Comparison of ENCODE assay signal across 1 cellular context in the genomic region with DNA sequence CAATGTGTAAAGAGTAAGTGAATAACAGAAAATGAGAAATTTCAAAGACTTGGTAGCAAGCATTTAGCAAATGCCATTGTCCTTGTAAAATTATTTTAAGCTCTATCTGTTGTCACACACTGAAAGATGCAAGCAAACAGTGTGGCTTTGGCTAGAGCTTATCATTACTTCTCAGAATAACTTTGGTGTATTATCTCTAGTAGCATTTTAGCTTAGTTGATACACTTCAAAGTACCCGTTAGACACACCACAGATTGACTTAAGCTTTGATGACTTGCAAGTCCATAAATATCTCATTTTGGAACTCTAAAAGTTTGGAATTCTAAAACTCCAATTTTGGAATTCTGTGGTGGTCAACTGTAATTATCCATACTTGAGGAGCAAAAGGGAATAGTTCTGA.
TF ChIP-seq lines count a peak whose summit lies in the region.

No MANE protein-coding gene starts in this region.

TF ChIP-seq in K562, 482 proteins besides CTCF, POLR2A, EP300 and RAD21 (continued from another document and continues in another):
- TF ChIP-seq, protein P1, sequence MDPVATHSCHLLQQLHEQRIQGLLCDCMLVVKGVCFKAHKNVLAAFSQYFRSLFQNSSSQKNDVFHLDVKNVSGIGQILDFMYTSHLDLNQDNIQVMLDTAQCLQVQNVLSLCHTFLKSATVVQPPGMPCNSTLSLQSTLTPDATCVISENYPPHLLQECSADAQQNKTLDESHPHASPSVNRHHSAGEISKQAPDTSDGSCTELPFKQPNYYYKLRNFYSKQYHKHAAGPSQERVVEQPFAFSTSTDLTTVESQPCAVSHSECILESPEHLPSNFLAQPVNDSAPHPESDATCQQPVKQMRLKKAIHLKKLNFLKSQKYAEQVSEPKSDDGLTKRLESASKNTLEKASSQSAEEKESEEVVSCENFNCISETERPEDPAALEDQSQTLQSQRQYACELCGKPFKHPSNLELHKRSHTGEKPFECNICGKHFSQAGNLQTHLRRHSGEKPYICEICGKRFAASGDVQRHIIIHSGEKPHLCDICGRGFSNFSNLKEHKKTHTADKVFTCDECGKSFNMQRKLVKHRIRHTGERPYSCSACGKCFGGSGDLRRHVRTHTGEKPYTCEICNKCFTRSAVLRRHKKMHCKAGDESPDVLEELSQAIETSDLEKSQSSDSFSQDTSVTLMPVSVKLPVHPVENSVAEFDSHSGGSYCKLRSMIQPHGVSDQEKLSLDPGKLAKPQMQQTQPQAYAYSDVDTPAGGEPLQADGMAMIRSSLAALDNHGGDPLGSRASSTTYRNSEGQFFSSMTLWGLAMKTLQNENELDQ (CRISPR knock-in tag; IDR thresholded peaks at IDR 0.05; ENCODE audit: borderline replicate concordance) = no peak
- TF ChIP-seq TEAD4 (IDR thresholded peaks at IDR 0.05; ENCODE audit: low read length) (peak; percentile 98), TEAD4 (CRISPR knock-in tag; IDR thresholded peaks at IDR 0.05; ENCODE audit: borderline replicate concordance) (no peak), MEF2A (IDR thresholded peaks at IDR 0.05; ENCODE audit: control insufficient read depth, low read depth, low read length) (peak; percentile 93), PPARD (CRISPR knock-in tag; IDR thresholded peaks at IDR 0.05) (no peak), ZNF184 (CRISPR knock-in tag; IDR thresholded peaks at IDR 0.05) (no peak), POLR2AphosphoS2 (IDR thresholded peaks at IDR 0.05; ENCODE audit: low read length) (no peak), KLF16 (IDR thresholded peaks at IDR 0.05) (peak; percentile 89), RBM14 (IDR thresholded peaks at IDR 0.05; ENCODE audit: borderline replicate concordance, insufficient read depth, low read depth, low read length) (no peak), MTA3 (IDR thresholded peaks at IDR 0.05; ENCODE audit: borderline replicate concordance) (no peak), BDP1 (IDR thresholded peaks at IDR 0.05; ENCODE audit: insufficient read depth, insufficient read length) (no peak), MAFK (IDR thresholded peaks at IDR 0.05; ENCODE audit: low read length) (peak; percentile 57; the same call in 1 of the 2 replicates), RBM15 (IDR thresholded peaks at IDR 0.05; ENCODE audit: insufficient read depth, low read length) (no peak), ETS2 (tag; IDR thresholded peaks at IDR 0.05; ENCODE audit: borderline replicate concordance, poor library complexity, severe bottlenecking) (no peak), HDGF (IDR thresholded peaks at IDR 0.05) (no peak), ZNF140 (CRISPR knock-in tag; IDR thresholded peaks at IDR 0.05) (no peak), ZBTB8A (IDR thresholded peaks at IDR 0.05; ENCODE audit: partially characterized antibody) (no peak), ZNF764 (CRISPR knock-in tag; IDR thresholded peaks at IDR 0.05; ENCODE audit: low read depth) (no peak), NFATC3 (IDR thresholded peaks at IDR 0.05) (no peak), SP1 (CRISPR knock-in tag; IDR thresholded peaks at IDR 0.05) (no peak), MYC (IDR thresholded peaks at IDR 0.05; ENCODE audit: low read depth, low read length) (peak; percentile 39; the same call in 1 of the 2 replicates), MYC (CRISPR knock-in tag; IDR thresholded peaks at IDR 0.05; ENCODE audit: borderline replicate concordance, low read depth) (no peak), NR3C1 (CRISPR knock-in tag; IDR thresholded peaks at IDR 0.05) (no peak), ZNF384 (IDR thresholded peaks at IDR 0.05; ENCODE audit: low read depth, low read length) (no peak), MIER1 (IDR thresholded peaks at IDR 0.05; ENCODE audit: low read depth) (no peak), FOSL1 (tag; conservative IDR thresholded peaks at IDR 0.05) (peak; percentile 64), ZNF696 (CRISPR knock-in tag; conservative IDR thresholded peaks at IDR 0.05) (no peak), ZNF408 (CRISPR knock-in tag; IDR thresholded peaks at IDR 0.05; ENCODE audit: low read depth) (no peak), ETV6 (IDR thresholded peaks at IDR 0.05; ENCODE audit: borderline replicate concordance in 1 of 2, low read depth in 2 of 2, low read length in 1 of 2) (no peak), ETV6 (CRISPR knock-in tag; IDR thresholded peaks at IDR 0.05; ENCODE audit: borderline replicate concordance) (no peak), ZNF431 (CRISPR knock-in tag; IDR thresholded peaks at IDR 0.05) (no peak), IRF2 (CRISPR knock-in tag; IDR thresholded peaks at IDR 0.05) (no peak), RBBP5 (IDR thresholded peaks at IDR 0.05; ENCODE audit: borderline replicate concordance, insufficient read depth, low read length, poor library complexity, severe bottlenecking) (no peak), CXXC5 (CRISPR knock-in tag; IDR thresholded peaks at IDR 0.05) (0 out of 2 replicates have a peak, but pooled peaks have one; percentile 17), HDAC2 (IDR thresholded peaks at IDR 0.05) (peak; percentile 95), NR2C2 (CRISPR knock-in tag; IDR thresholded peaks at IDR 0.05) (no peak), NR2C2 (tag; IDR thresholded peaks at IDR 0.05) (no peak), ZNF644 (tag; IDR thresholded peaks at IDR 0.05; ENCODE audit: low read depth) (no peak), CAMTA2 (CRISPR knock-in tag; conservative IDR thresholded peaks at IDR 0.05) (no peak), KDM4B (IDR thresholded peaks at IDR 0.05; ENCODE audit: borderline replicate concordance in 2 of 2, low read depth in 1 of 2) (no peak)
- TF ChIP-seq, protein P2, sequence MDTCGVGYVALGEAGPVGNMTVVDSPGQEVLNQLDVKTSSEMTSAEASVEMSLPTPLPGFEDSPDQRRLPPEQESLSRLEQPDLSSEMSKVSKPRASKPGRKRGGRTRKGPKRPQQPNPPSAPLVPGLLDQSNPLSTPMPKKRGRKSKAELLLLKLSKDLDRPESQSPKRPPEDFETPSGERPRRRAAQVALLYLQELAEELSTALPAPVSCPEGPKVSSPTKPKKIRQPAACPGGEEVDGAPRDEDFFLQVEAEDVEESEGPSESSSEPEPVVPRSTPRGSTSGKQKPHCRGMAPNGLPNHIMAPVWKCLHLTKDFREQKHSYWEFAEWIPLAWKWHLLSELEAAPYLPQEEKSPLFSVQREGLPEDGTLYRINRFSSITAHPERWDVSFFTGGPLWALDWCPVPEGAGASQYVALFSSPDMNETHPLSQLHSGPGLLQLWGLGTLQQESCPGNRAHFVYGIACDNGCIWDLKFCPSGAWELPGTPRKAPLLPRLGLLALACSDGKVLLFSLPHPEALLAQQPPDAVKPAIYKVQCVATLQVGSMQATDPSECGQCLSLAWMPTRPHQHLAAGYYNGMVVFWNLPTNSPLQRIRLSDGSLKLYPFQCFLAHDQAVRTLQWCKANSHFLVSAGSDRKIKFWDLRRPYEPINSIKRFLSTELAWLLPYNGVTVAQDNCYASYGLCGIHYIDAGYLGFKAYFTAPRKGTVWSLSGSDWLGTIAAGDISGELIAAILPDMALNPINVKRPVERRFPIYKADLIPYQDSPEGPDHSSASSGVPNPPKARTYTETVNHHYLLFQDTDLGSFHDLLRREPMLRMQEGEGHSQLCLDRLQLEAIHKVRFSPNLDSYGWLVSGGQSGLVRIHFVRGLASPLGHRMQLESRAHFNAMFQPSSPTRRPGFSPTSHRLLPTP (IDR thresholded peaks at IDR 0.05; ENCODE audit: borderline replicate concordance, extremely low read depth, insufficient read length) = no peak
- TF ChIP-seq, protein P3, sequence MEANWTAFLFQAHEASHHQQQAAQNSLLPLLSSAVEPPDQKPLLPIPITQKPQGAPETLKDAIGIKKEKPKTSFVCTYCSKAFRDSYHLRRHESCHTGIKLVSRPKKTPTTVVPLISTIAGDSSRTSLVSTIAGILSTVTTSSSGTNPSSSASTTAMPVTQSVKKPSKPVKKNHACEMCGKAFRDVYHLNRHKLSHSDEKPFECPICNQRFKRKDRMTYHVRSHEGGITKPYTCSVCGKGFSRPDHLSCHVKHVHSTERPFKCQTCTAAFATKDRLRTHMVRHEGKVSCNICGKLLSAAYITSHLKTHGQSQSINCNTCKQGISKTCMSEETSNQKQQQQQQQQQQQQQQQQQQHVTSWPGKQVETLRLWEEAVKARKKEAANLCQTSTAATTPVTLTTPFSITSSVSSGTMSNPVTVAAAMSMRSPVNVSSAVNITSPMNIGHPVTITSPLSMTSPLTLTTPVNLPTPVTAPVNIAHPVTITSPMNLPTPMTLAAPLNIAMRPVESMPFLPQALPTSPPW (CRISPR knock-in tag; IDR thresholded peaks at IDR 0.05) = peak; percentile 57
- TF ChIP-seq, protein P4, sequence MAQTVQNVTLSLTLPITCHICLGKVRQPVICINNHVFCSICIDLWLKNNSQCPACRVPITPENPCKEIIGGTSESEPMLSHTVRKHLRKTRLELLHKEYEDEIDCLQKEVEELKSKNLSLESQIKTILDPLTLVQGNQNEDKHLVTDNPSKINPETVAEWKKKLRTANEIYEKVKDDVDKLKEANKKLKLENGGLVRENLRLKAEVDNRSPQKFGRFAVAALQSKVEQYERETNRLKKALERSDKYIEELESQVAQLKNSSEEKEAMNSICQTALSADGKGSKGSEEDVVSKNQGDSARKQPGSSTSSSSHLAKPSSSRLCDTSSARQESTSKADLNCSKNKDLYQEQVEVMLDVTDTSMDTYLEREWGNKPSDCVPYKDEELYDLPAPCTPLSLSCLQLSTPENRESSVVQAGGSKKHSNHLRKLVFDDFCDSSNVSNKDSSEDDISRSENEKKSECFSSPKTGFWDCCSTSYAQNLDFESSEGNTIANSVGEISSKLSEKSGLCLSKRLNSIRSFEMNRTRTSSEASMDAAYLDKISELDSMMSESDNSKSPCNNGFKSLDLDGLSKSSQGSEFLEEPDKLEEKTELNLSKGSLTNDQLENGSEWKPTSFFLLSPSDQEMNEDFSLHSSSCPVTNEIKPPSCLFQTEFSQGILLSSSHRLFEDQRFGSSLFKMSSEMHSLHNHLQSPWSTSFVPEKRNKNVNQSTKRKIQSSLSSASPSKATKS (CRISPR knock-in tag; IDR thresholded peaks at IDR 0.05) = no peak
- TF ChIP-seq, protein P5, sequence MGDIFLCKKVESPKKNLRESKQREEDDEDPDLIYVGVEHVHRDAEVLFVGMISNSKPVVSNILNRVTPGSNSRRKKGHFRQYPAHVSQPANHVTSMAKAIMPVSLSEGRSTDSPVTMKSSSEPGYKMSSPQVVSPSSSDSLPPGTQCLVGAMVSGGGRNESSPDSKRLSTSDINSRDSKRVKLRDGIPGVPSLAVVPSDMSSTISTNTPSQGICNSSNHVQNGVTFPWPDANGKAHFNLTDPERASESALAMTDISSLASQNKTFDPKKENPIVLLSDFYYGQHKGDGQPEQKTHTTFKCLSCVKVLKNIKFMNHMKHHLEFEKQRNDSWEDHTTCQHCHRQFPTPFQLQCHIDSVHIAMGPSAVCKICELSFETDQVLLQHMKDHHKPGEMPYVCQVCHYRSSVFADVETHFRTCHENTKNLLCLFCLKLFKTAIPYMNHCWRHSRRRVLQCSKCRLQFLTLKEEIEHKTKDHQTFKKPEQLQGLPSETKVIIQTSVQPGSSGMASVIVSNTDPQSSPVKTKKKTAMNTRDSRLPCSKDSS (IDR thresholded peaks at IDR 0.05; ENCODE audit: low read depth, partially characterized antibody) = no peak
- TF ChIP-seq, protein P6, sequence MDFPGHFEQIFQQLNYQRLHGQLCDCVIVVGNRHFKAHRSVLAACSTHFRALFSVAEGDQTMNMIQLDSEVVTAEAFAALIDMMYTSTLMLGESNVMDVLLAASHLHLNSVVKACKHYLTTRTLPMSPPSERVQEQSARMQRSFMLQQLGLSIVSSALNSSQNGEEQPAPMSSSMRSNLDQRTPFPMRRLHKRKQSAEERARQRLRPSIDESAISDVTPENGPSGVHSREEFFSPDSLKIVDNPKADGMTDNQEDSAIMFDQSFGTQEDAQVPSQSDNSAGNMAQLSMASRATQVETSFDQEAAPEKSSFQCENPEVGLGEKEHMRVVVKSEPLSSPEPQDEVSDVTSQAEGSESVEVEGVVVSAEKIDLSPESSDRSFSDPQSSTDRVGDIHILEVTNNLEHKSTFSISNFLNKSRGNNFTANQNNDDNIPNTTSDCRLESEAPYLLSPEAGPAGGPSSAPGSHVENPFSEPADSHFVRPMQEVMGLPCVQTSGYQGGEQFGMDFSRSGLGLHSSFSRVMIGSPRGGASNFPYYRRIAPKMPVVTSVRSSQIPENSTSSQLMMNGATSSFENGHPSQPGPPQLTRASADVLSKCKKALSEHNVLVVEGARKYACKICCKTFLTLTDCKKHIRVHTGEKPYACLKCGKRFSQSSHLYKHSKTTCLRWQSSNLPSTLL (IDR thresholded peaks at IDR 0.05) = no peak
- TF ChIP-seq, protein P7, sequence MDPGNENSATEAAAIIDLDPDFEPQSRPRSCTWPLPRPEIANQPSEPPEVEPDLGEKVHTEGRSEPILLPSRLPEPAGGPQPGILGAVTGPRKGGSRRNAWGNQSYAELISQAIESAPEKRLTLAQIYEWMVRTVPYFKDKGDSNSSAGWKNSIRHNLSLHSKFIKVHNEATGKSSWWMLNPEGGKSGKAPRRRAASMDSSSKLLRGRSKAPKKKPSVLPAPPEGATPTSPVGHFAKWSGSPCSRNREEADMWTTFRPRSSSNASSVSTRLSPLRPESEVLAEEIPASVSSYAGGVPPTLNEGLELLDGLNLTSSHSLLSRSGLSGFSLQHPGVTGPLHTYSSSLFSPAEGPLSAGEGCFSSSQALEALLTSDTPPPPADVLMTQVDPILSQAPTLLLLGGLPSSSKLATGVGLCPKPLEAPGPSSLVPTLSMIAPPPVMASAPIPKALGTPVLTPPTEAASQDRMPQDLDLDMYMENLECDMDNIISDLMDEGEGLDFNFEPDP (CRISPR knock-in tag; IDR thresholded peaks at IDR 0.05) = no peak
- TF ChIP-seq, protein P8, sequence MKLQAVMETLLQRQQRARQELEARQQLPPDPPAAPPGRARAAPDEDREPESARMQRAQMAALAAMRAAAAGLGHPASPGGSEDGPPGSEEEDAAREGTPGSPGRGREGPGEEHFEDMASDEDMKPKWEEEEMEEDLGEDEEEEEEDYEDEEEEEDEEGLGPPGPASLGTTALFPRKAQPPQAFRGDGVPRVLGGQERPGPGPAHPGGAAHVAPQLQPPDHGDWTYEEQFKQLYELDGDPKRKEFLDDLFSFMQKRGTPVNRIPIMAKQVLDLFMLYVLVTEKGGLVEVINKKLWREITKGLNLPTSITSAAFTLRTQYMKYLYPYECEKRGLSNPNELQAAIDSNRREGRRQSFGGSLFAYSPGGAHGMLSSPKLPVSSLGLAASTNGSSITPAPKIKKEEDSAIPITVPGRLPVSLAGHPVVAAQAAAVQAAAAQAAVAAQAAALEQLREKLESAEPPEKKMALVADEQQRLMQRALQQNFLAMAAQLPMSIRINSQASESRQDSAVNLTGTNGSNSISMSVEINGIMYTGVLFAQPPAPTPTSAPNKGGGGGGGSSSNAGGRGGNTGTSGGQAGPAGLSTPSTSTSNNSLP (IDR thresholded peaks at IDR 0.05; ENCODE audit: borderline replicate concordance, low read depth, low read length) = peak; percentile 96
- TF ChIP-seq, protein P9, sequence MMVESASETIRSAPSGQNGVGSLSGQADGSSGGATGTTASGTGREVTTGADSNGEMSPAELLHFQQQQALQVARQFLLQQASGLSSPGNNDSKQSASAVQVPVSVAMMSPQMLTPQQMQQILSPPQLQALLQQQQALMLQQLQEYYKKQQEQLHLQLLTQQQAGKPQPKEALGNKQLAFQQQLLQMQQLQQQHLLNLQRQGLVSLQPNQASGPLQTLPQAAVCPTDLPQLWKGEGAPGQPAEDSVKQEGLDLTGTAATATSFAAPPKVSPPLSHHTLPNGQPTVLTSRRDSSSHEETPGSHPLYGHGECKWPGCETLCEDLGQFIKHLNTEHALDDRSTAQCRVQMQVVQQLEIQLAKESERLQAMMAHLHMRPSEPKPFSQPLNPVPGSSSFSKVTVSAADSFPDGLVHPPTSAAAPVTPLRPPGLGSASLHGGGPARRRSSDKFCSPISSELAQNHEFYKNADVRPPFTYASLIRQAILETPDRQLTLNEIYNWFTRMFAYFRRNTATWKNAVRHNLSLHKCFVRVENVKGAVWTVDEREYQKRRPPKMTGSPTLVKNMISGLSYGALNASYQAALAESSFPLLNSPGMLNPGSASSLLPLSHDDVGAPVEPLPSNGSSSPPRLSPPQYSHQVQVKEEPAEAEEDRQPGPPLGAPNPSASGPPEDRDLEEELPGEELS (CRISPR knock-in tag; IDR thresholded peaks at IDR 0.05; ENCODE audit: borderline replicate concordance) = no peak
